33 cellular contexts compared by ENCODE assay signal in the genomic region with DNA sequence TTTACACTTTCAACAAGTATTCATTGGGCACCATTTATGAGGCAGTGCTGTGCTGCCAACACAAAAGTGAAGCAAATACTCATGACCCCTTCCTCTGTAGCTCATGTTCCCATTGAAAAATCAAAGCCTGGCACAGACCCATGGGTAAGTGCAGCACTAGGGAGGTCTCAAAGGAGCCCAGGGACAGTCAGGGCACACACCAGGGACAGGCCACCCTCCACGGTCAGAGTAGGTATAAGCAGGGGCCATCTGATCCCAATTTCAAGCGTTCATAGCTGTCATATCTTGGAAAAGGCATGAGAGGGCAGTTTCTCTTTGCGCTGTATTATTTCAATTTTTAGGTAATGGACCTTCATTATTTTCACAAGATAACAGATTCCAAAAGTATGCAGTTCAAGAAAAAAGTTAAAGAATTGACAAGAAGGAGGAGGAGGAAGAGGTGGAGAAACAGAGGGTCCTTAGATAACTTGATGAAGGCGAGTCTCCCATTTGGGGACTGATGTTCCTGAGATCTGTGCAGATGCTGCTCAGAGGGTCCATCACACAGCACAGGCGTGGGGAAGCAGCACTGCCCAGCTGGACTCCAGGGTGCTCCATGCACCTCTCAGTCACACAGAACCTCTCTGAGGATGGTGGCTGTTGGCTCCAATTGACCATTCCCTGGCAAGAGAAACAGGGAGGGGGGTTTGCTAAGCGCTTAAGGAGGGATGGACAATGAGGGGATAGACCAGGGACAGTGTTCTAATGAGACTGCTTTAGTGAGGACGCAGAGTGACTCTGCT.
"Had no signal": no experiment of that assay in that cellular context is flagged by ENCODE, and none has a peak within 500 bp of the region (broad histone marks: within the 10 kb centered on the region; RNA-seq: fewer than 3 reads in every experiment).

No MANE protein-coding gene starts in this region.

- H3K27ac ChIP-seq: ascending aorta, breast epithelium, cardiac muscle cell, colonic mucosa, dorsolateral prefrontal cortex, esophagus muscularis mucosa, foreskin keratinocyte, gastrocnemius medialis, WERI-Rb-1 had no signal

- H3K27ac Mint-ChIP-seq: activated B cell treated with CpG ODN at 0.5 μM for 24 hours; activated CD8-positive, alpha-beta T cell treated with anti-CD3 and anti-CD28 coated beads for 36 hours; activated naive CD4-positive, alpha-beta T cell treated with anti-CD3 and anti-CD28 coated beads for 36 hours; activated naive CD4-positive, alpha-beta T cell treated with anti-CD3 and anti-CD28 coated beads, Interleukin-2, amount 50 U/mL, for 72 hours; activated naive CD8-positive, alpha-beta T cell treated with anti-CD3 and anti-CD28 coated beads, Interleukin-2, amount 10 ng/mL, durations not matched to agents 7 days and 5 days; activated T-helper 1 cell treated with anti-CD3 and anti-CD28 coated beads, Interleukin-12 subunit alpha, Interleukin-12 subunit beta, Interleukin-2, Interleukin-4 antibody, amounts not matched to agents 30 ng/mL and 10 ng/mL and 1 ng/mL, durations not matched to agents 14 hours and 24 hours and 36 hours; activated T-helper 2 cell treated with anti-CD3 and anti-CD28 coated beads, Interferon-gamma antibody, Interleukin-2, Interleukin-4, amounts not matched to agents 10 μg/mL and 5 μg/mL and 100 μg/mL, durations not matched to agents 14 hours and 24 hours and 36 hours; brain; endodermal cell; T-helper 17 cell; T-helper 2 cell treated with Interferon-gamma antibody and Interleukin-4, amounts not matched to agents 5 μg/mL and 100 μg/mL, for 36 hours had no signal

- H3K4me1 Mint-ChIP-seq: activated B cell treated with CpG ODN at 0.5 μM for 24 hours, endodermal cell had no signal

- H3K36me3 ChIP-seq: breast epithelium, colonic mucosa, WERI-Rb-1 had no signal

- ATAC-seq: activated CD4-positive, CD25-positive, alpha-beta regulatory T cell treated with anti-CD3 and anti-CD28 coated beads, Interleukin-2, amount 50 U/mL, for 24 hours; activated CD8-positive, alpha-beta T cell treated with anti-CD3 and anti-CD28 coated beads for 36 hours; activated naive CD4-positive, alpha-beta T cell treated with anti-CD3 and anti-CD28 coated beads, Interleukin-2, amount 50 U/mL, for 72 hours; foreskin keratinocyte; gastrocnemius medialis; T-helper 17 cell had no signal

- H3K4me3 ChIP-seq: ascending aorta, breast epithelium, cardiac muscle cell, colonic mucosa, dorsolateral prefrontal cortex, esophagus muscularis mucosa, gastrocnemius medialis had no signal

- H3K27me3 ChIP-seq: ascending aorta, cardiac muscle cell, colonic mucosa, dorsolateral prefrontal cortex, foreskin keratinocyte, gastrocnemius medialis had no signal

- H3K9me3 ChIP-seq: ascending aorta, breast epithelium, colonic mucosa, esophagus muscularis mucosa, gastrocnemius medialis had no signal

- H3K4me1 ChIP-seq: ascending aorta, breast epithelium, colonic mucosa, foreskin keratinocyte had no signal

- H3K36me3 Mint-ChIP-seq: activated naive CD8-positive, alpha-beta T cell treated with anti-CD3 and anti-CD28 coated beads, Interleukin-2, amount 10 ng/mL, durations not matched to agents 7 days and 5 days had no signal

- H3K4me3 Mint-ChIP-seq: activated B cell treated with CpG ODN at 0.5 μM for 24 hours; activated CD8-positive, alpha-beta T cell treated with anti-CD3 and anti-CD28 coated beads for 36 hours; activated naive CD4-positive, alpha-beta T cell treated with anti-CD3 and anti-CD28 coated beads for 36 hours; activated naive CD8-positive, alpha-beta T cell treated with anti-CD3 and anti-CD28 coated beads, Interleukin-2, amount 10 ng/mL, durations not matched to agents 7 days and 5 days; activated T-helper 1 cell treated with anti-CD3 and anti-CD28 coated beads, Interleukin-12 subunit alpha, Interleukin-12 subunit beta, Interleukin-2, Interleukin-4 antibody, amounts not matched to agents 30 ng/mL and 10 ng/mL and 1 ng/mL, durations not matched to agents 14 hours and 24 hours and 36 hours; brain; endodermal cell; T-helper 17 cell; T-helper 2 cell treated with Interferon-gamma antibody and Interleukin-4, amounts not matched to agents 5 μg/mL and 100 μg/mL, for 36 hours had no signal

- H3K27me3 Mint-ChIP-seq: brain had no signal

- H3K9me3 Mint-ChIP-seq: activated naive CD4-positive, alpha-beta T cell treated with anti-CD3 and anti-CD28 coated beads for 36 hours; T-helper 2 cell treated with Interferon-gamma antibody and Interleukin-4, amounts not matched to agents 5 μg/mL and 100 μg/mL, for 36 hours had no signal

- DNase-seq: activated B cell treated with CpG ODN at 0.5 μM for 24 hours; activated CD4-positive, alpha-beta T cell treated with anti-CD3 and anti-CD28 coated beads for 48 hours; activated CD4-positive, alpha-beta T cell treated with anti-CD3 and anti-CD28 coated beads, Interleukin-2, amount 50 U/mL, for 1 hour; activated CD4-positive, alpha-beta T cell treated with anti-CD3 and anti-CD28 coated beads, Interleukin-2, amount 50 U/mL, for 48 hours; activated CD8-positive, alpha-beta memory T cell treated with anti-CD3 and anti-CD28 coated beads for 24 hours; activated CD8-positive, alpha-beta T cell treated with anti-CD3 and anti-CD28 coated beads for 36 hours; activated effector memory CD4-positive, alpha-beta T cell treated with anti-CD3 and anti-CD28 coated beads, Interleukin-2, amount 50 U/mL, for 16 hours; activated naive CD4-positive, alpha-beta T cell treated with anti-CD3 and anti-CD28 coated beads for 36 hours; activated naive CD8-positive, alpha-beta T cell treated with anti-CD3 and anti-CD28 coated beads, Interleukin-2, amount 10 ng/mL, durations not matched to agents 7 days and 5 days; activated T-cell treated with anti-CD3 and anti-CD28 coated beads, Interleukin-2, amount 50 U/mL, for 48 hours; central memory CD4-positive, alpha-beta T cell; cerebellar nuclear complex; colonic mucosa; dorsolateral prefrontal cortex; effector memory CD4-positive, alpha-beta T cell; endodermal cell; erythroblast; foreskin keratinocyte; gastrocnemius medialis; T-helper 1 cell; T-helper 17 cell; T1000; WERI-Rb-1 had no signal
